ENCODE assay signal across 1 cellular context in genomic region chrX:101390664-101391525, GRCh38.
TF ChIP-seq lines count a peak whose summit lies in the region.

Gene RPL36A, plus strand, starts transcription at chrX:101391011. Its CDS starts 33 bp downstream, at chrX:101391044.

TF ChIP-seq in HepG2, 621 proteins besides CTCF, POLR2A, EP300 and RAD21 (continued from another document and continues in another):
- no peak for TF ChIP-seq PRDM10 (CRISPR knock-in tag; IDR thresholded peaks at IDR 0.05; ENCODE audit: low read depth)
- TF ChIP-seq PRDM15 (CRISPR knock-in tag; IDR thresholded peaks at IDR 0.05) = no peak
- TF ChIP-seq RCOR2 (CRISPR knock-in tag; IDR thresholded peaks at IDR 0.05) = no peak
- TF ChIP-seq REPIN1 (CRISPR knock-in tag; IDR thresholded peaks at IDR 0.05; ENCODE audit: borderline replicate concordance, low read depth) = no peak; the same call in 1 of the 2 replicates
- TF ChIP-seq NFKB2 (CRISPR knock-in tag; IDR thresholded peaks at IDR 0.05; ENCODE audit: borderline replicate concordance) = 0 out of 2 replicates have a peak, but pooled peaks have one; percentile 32
- no peak for TF ChIP-seq PITX1 (CRISPR knock-in tag; IDR thresholded peaks at IDR 0.05)
- no peak for TF ChIP-seq KLF6 (CRISPR knock-in tag; IDR thresholded peaks at IDR 0.05)
- TF ChIP-seq HOMEZ (CRISPR knock-in tag; IDR thresholded peaks at IDR 0.05; ENCODE audit: low read depth) = peak; percentile 57; the same call in 1 of the 2 replicates
- TF ChIP-seq YY1 (IDR thresholded peaks at IDR 0.05; ENCODE audit: insufficient read depth, insufficient replicate concordance, low read depth, low read length) = peak; percentile 11
- no peak for TF ChIP-seq MNT (IDR thresholded peaks at IDR 0.05)
- TF ChIP-seq ZNF782 (CRISPR knock-in tag; IDR thresholded peaks at IDR 0.05; ENCODE audit: borderline replicate concordance) = no peak
- TF ChIP-seq BORCS8-MEF2B (CRISPR knock-in tag; IDR thresholded peaks at IDR 0.05) = 0 out of 2 replicates have a peak, but pooled peaks have one; percentile 18
- no peak for TF ChIP-seq ZNF18 (CRISPR knock-in tag; IDR thresholded peaks at IDR 0.05; ENCODE audit: insufficient replicate concordance)
- peak; percentile 83; the same call in 1 of the 2 replicates for TF ChIP-seq TAF1 (CRISPR knock-in tag; IDR thresholded peaks at IDR 0.05)
- TF ChIP-seq ZNF772 (CRISPR knock-in tag; IDR thresholded peaks at IDR 0.05) = peak; percentile 64; the same call in 1 of the 2 replicates
- TF ChIP-seq ZZZ3 (CRISPR knock-in tag; IDR thresholded peaks at IDR 0.05; ENCODE audit: borderline replicate concordance) = peak; percentile 92; the same call in 1 of the 2 replicates
- no peak for TF ChIP-seq TFAP4 (IDR thresholded peaks at IDR 0.05; ENCODE audit: borderline replicate concordance, low read depth)
- peak; percentile 64; the same call in 1 of the 2 replicates for TF ChIP-seq IKZF5 (CRISPR knock-in tag; IDR thresholded peaks at IDR 0.05)
- peak; percentile 44; the same call in 1 of the 2 replicates for TF ChIP-seq ZNF776 (CRISPR knock-in tag; IDR thresholded peaks at IDR 0.05)
- no peak for TF ChIP-seq LBX2 (CRISPR knock-in tag; IDR thresholded peaks at IDR 0.05; ENCODE audit: borderline replicate concordance)
- TF ChIP-seq ZNF382 (CRISPR knock-in tag; IDR thresholded peaks at IDR 0.05; ENCODE audit: borderline replicate concordance) = no peak
- peak; percentile 55; the same call in 1 of the 2 replicates for TF ChIP-seq ZFP91 (CRISPR knock-in tag; IDR thresholded peaks at IDR 0.05; ENCODE audit: borderline replicate concordance)
- TF ChIP-seq ZMYM3 (CRISPR knock-in tag; IDR thresholded peaks at IDR 0.05) = no peak
- no peak for TF ChIP-seq CCDC6 (CRISPR knock-in tag; IDR thresholded peaks at IDR 0.05)
- peak; percentile 50 for TF ChIP-seq FOSL2 (CRISPR knock-in tag; IDR thresholded peaks at IDR 0.05)
- TF ChIP-seq ZNF337 (CRISPR knock-in tag; IDR thresholded peaks at IDR 0.05; ENCODE audit: borderline replicate concordance, low read depth) = peak; percentile 65; the same call in 1 of the 2 replicates
- TF ChIP-seq ZNF274 (CRISPR knock-in tag; IDR thresholded peaks at IDR 0.05) = 0 out of 2 replicates have a peak, but pooled peaks have one; percentile 19
- TF ChIP-seq ZNF317 (CRISPR knock-in tag; IDR thresholded peaks at IDR 0.05) = 0 out of 2 replicates have a peak, but pooled peaks have one; percentile 40
- TF ChIP-seq JUND (CRISPR knock-in tag; IDR thresholded peaks at IDR 0.05) = no peak
- TF ChIP-seq ARID5B (CRISPR knock-in tag; IDR thresholded peaks at IDR 0.05) = peak; percentile 35; the same call in 1 of the 2 replicates
- TF ChIP-seq RBM22 (optimal IDR thresholded peaks at IDR 0.05; ENCODE audit: low read length) = peak; percentile 48
- TF ChIP-seq RXRB (CRISPR knock-in tag; IDR thresholded peaks at IDR 0.05; ENCODE audit: borderline replicate concordance) = 0 out of 2 replicates have a peak, but pooled peaks have one; percentile 31
- no peak for TF ChIP-seq IKZF4 (CRISPR knock-in tag; IDR thresholded peaks at IDR 0.05; ENCODE audit: borderline replicate concordance, low read depth, not compliant biosample characterization)
- no peak for TF ChIP-seq ZNF678 (CRISPR knock-in tag; IDR thresholded peaks at IDR 0.05)
- no peak for TF ChIP-seq PCBP1 (IDR thresholded peaks at IDR 0.05; ENCODE audit: borderline replicate concordance, low read depth, low read length)
